33 cellular contexts compared by ENCODE assay signal in the genomic region with DNA sequence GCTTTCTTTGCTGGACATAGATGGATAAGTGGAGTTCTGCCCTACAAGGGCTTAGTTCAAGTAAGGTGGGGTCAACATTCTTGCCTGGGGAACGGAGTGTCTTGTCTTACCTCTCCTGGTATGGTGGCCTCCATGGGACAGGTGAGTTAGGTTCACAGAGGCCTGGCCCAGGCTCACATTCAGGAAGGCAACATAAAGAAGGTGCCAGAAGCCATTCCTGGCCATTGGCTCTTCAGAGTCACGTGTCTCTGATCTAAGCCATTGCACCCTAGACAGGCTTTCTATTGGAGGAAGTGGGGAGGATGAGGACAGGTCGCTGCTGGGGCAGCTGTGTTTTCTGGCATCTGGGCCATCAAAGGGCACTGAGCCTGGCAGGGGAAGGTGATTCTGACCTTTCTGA. TPM values are rescaled to one million over a fixed set of nuclear protein-coding genes. Genes with fewer than 3 reads are reported as not detected.
"Had no signal": no experiment of that assay in that cellular context is flagged by ENCODE, and none has a peak within 500 bp of the region (broad histone marks: within the 10 kb centered on the region; RNA-seq: fewer than 3 reads in every experiment).

No MANE protein-coding gene starts in this region.

- H3K4me3 ChIP-seq: PC-9 had no signal

- H3K36me3 ChIP-seq: WERI-Rb-1 had no signal

- H2AFZ ChIP-seq: PC-9 had no signal

- H3K27ac ChIP-seq: PC-9, WERI-Rb-1 had no signal

- FAIRE-seq: bronchial epithelial cell, RCC 7860, TTC549 had no signal

- H3K4me2 ChIP-seq: PC-9 had no signal

- DNase-seq: activated CD4-positive, alpha-beta memory T cell treated with anti-CD3 and anti-CD28 coated beads, Interleukin-2, amount 10 ng/mL, durations not matched to agents 7 days and 5 days; activated CD4-positive, alpha-beta T cell treated with anti-CD3 and anti-CD28 coated beads for 1 hour; activated CD4-positive, alpha-beta T cell treated with anti-CD3 and anti-CD28 coated beads for 48 hours; activated CD4-positive, CD25-positive, alpha-beta regulatory T cell; activated CD8-positive, alpha-beta memory T cell treated with anti-CD3 and anti-CD28 coated beads for 24 hours; activated CD8-positive, alpha-beta memory T cell treated with anti-CD3 and anti-CD28 coated beads, Interleukin-2, amount 10 ng/mL, durations not matched to agents 7 days and 5 days; activated CD8-positive, alpha-beta memory T cell treated with anti-CD3 and anti-CD28 coated beads, Interleukin-2, amount 50 U/mL, for 48 hours; activated effector memory CD4-positive, alpha-beta T cell treated with Interleukin-2 at 50 U/mL for 16 hours; activated naive CD4-positive, alpha-beta T cell treated with anti-CD3 and anti-CD28 coated beads, Interleukin-2, amount 10 ng/mL, durations not matched to agents 7 days and 5 days; activated naive CD8-positive, alpha-beta T cell treated with anti-CD3 and anti-CD28 coated beads, Interleukin-2, amount 50 U/mL, for 24 hours; activated T-cell treated with anti-CD3 and anti-CD28 coated beads, Interleukin-2, amount 50 U/mL, for 48 hours; anterior cingulate cortex; caudate nucleus; cerebellar nuclear complex; KG1; NCI-H1105; NCI-H1417 treated with DMSO at 0.1 percent for 48 hours; NCI-H187 treated with DMSO at 0.1 percent for 48 hours; NCI-H2081; NCI-H2171 treated with DMSO at 0.1 percent for 48 hours; NCI-H2227 treated with DMSO at 0.1 percent for 48 hours; NCI-H446; NCI-H510A treated with DMSO at 0.1 percent for 48 hours; NK-92 treated with Interleukin-12 subunit alpha and Interleukin-12 subunit beta, amount 100 ng/mL, for 24 hours; PC-9; Right ventricle myocardium superior; SW 1271; T1000; WERI-Rb-1 had no signal

- ATAC-seq: activated CD8-positive, alpha-beta memory T cell treated with anti-CD3 and anti-CD28 coated beads, Interleukin-2, amount 10 ng/mL, durations not matched to agents 7 days and 5 days; activated naive CD8-positive, alpha-beta T cell treated with anti-CD3 and anti-CD28 coated beads, Interleukin-2, amount 50 U/mL, for 24 hours had no signal

RNA-seq across cellular contexts. Expression of a gene that starts 14.8 kb away (rescaled TPM):
- total RNA-seq: activated CD4-positive, alpha-beta memory T cell treated with anti-CD3 and anti-CD28 coated beads, Interleukin-2, amount 10 ng/mL, durations not matched to agents 7 days and 5 days; activated CD8-positive, alpha-beta memory T cell treated with anti-CD3 and anti-CD28 coated beads, Interleukin-2, amount 10 ng/mL, durations not matched to agents 7 days and 5 days; T-helper 2 cell treated with Interferon-gamma antibody and Interleukin-4, amounts not matched to agents 100 ng/mL and 5 ng/mL, for 36 hours had no signal
